Comparison of ENCODE assay signal across 16 cellular contexts in the genomic region with DNA sequence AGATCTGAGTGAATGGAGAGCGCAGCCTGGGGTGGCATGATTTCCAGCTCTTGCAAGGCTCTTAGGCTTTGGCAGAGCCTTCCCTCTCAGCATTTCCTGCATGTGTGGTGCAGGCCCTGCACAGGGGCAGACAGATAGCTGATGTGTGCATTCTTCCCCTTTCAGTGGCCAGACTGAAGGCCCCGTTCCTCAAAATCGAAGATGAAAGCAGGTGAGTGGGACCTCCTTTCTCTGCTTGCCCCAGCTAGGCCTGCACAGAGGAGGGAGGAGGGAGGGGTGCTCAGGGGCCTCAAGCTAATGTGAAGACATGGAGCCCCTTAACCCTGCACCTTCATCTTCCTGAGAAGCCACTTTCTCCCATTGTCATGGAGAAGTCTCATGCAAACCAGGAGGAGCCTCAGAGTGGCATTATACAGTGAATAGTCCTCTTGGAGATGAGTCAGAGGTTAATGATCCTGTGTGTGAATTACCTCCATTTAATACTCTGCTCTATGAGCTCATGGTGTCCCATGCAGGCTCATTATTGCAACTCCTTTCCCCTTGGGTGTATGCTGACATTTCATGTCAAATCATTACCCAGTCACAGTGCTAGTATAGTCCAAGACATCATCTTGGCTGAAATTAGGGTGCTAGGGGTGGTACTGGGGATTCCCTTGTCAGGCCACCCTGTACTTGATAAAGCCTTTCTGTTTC. TPM values are rescaled to one million over a fixed set of nuclear protein-coding genes. Genes with fewer than 3 reads are reported as not detected.
DNase-seq lines count a peak whose midpoint lies in the region; ATAC-seq and TF ChIP-seq lines count a peak whose summit lies in the region.
"Had no signal": no experiment of that assay in that cellular context is flagged by ENCODE, and none has a peak within 500 bp of the region (broad histone marks: within the 10 kb centered on the region; RNA-seq: fewer than 3 reads in every experiment).

No MANE protein-coding gene starts in this region.

- H3K27me3 Mint-ChIP-seq in GM23338 (ENCODE audit: insufficient read depth, low read depth, poor library complexity), result peaks cover 10% of the 10 kb centered on the region
- H3K27me3 Mint-ChIP-seq in Caco-2 (ENCODE audit: insufficient read depth, unreplicated experiment), result no peaks in the 10 kb centered on the region

- TF ChIP-seq CTCF in GM23338 (conservative IDR thresholded peaks at IDR 0.05; ENCODE audit: low read depth in 2 of 2) (no peak), Caco-2 (IDR thresholded peaks at IDR 0.05; ENCODE audit: insufficient read depth in 1 of 2, low read depth in 1 of 2, low read length in 1 of 2, severe bottlenecking in 1 of 2, unreplicated experiment in 1 of 2) (no peak)

- in situ Hi-C loops in SK-MEL-5 (cut with HindIII; ENCODE audit: low pct_unique_long_range_greater_than_20kb, low sequenced_read_pairs), result no loop called here

- H3K36me3 Mint-ChIP-seq in GM23338 (ENCODE audit: low read depth) (peaks cover 63% of the 10 kb centered on the region), Caco-2 (ENCODE audit: insufficient read depth, unreplicated experiment) (peaks cover 38% of the 10 kb centered on the region)

- POLR2A ChIA-PET in Caco-2 (lab: Charles Lee), result no interaction called here

- peak; percentile 44 for DNase-seq in ELR (ENCODE audit: low read depth)
- DNase-seq in GM23338 (ENCODE audit: low spot score), result no peak
- peak; percentile 71 for DNase-seq in SK-MEL-5 (ENCODE audit: low read depth, low spot score)
- DNase-seq in iris pigment epithelial cell (ENCODE audit: low read depth), result peak; percentile 25
- DNase-seq in hypothalamus (lab: John Stamatoyannopoulos, UW), result no peak
- no peak for DNase-seq in Caco-2
- DNase-seq in NCI-H187 (lab: John Stamatoyannopoulos, UW), result no peak
- DNase-seq: activated naive CD4-positive, alpha-beta T cell; EL; erythroblast; immature natural killer cell; psoas muscle; stimulated activated CD4-positive, alpha-beta T cell treated with anti-CD3 and anti-CD28 coated beads, Interleukin-4, amount 100 ng/mL, for 1 hour had no signal

- H3K79me2 ChIP-seq in GM23338 (replicated peaks; ENCODE audit: insufficient read depth), result no peaks in the 10 kb centered on the region

- H3K9me3 Mint-ChIP-seq in GM23338 (no peaks in the 10 kb centered on the region; the same call in 2 of the 3 replicates), Caco-2 (ENCODE audit: unreplicated experiment) (no peaks in the 10 kb centered on the region)
- H3K9me3 Mint-ChIP-seq: immature natural killer cell; T-helper 2 cell treated with Interferon-gamma antibody and Interleukin-4, amounts not matched to agents 5 μg/mL and 100 μg/mL, for 36 hours had no signal

- no peaks in the 10 kb centered on the region for H3K27me3 ChIP-seq in GM23338 (ENCODE audit: insufficient read depth)
- no peaks in the 10 kb centered on the region for H3K27me3 ChIP-seq in Caco-2 (replicated peaks; ENCODE audit: control insufficient read depth, insufficient read depth, low read length)
- H3K27me3 ChIP-seq: cardiac muscle cell had no signal

- no peak overlapping the region for H3K4me2 ChIP-seq in GM23338

- no TSS peak for BruUV-seq in Caco-2 (replicated peaks; lab: Mats Ljungman, UMichigan)

- no peak overlapping the region for H3K4me3 ChIP-seq in GM23338
- H3K4me3 ChIP-seq in Caco-2 (ENCODE audit: low read depth, low read length), result no peak overlapping the region
- H3K4me3 ChIP-seq: cardiac muscle cell, psoas muscle had no signal

- no peaks in the 10 kb centered on the region; the same call in 1 of the 2 replicates for H3K36me3 ChIP-seq in GM23338 (ENCODE audit: insufficient read depth)
- H3K36me3 ChIP-seq in Caco-2 (ENCODE audit: control insufficient read depth, insufficient read depth, low read length), result no peaks in the 10 kb centered on the region; the same call in 1 of the 2 replicates
- H3K36me3 ChIP-seq: cardiac muscle cell had no signal

- no peaks in the 10 kb centered on the region for H3K9me3 ChIP-seq in Caco-2
- H3K9me3 ChIP-seq: psoas muscle had no signal

- peaks cover 12% of the 10 kb centered on the region; the same call in 1 of the 2 replicates for H3K4me1 ChIP-seq in GM23338 (ENCODE audit: insufficient read depth)
- no peaks in the 10 kb centered on the region for H3K4me1 ChIP-seq in Caco-2
- H3K4me1 ChIP-seq: psoas muscle had no signal

- CTCF ChIA-PET in Caco-2 (lab: Charles Lee), result no interaction called here

- peak overlapping the region; percentile 59; the same call in 1 of the 2 replicates for H3K27ac ChIP-seq in GM23338 (ENCODE audit: low read depth)
- H3K27ac ChIP-seq: cardiac muscle cell, psoas muscle had no signal

- H2AFZ ChIP-seq in GM23338, result no peak overlapping the region

- H3K4me1 Mint-ChIP-seq in GM23338, result peaks cover 21% of the 10 kb centered on the region
- no peaks in the 10 kb centered on the region for H3K4me1 Mint-ChIP-seq in Caco-2 (ENCODE audit: low read depth, unreplicated experiment)
- H3K4me1 Mint-ChIP-seq: immature natural killer cell had no signal

- intact Hi-C loops in Caco-2 (cut with micrococcal nuclease; ENCODE audit: unreplicated experiment), result no loop called here

- H3K4me3 Mint-ChIP-seq in GM23338 (no peak overlapping the region), Caco-2 (ENCODE audit: unreplicated experiment) (no peak overlapping the region)
- H3K4me3 Mint-ChIP-seq: immature natural killer cell; T-helper 2 cell treated with Interferon-gamma antibody and Interleukin-4, amounts not matched to agents 5 μg/mL and 100 μg/mL, for 36 hours had no signal

- no peak overlapping the region for H3K27ac Mint-ChIP-seq in GM23338
- no peak overlapping the region for H3K27ac Mint-ChIP-seq in Caco-2 (ENCODE audit: unreplicated experiment)
- H3K27ac Mint-ChIP-seq: T-helper 2 cell treated with Interferon-gamma antibody and Interleukin-4, amounts not matched to agents 5 μg/mL and 100 μg/mL, for 36 hours had no signal

- H3F3A ChIP-seq in GM23338 (replicated peaks; ENCODE audit: low read depth), result 0 out of 2 replicates have a peak, but pooled peaks cover 9% of the 10 kb centered on the region

- ATAC-seq in GM23338 (peak; percentile 46), GM18517 (IDR thresholded peaks at IDR 0.05; ENCODE audit: unreplicated experiment) (no peak)
- ATAC-seq: psoas muscle had no signal

- no peaks in the 10 kb centered on the region for H3K9me2 ChIP-seq in GM23338 (ENCODE audit: insufficient read depth)

- no peaks in the 10 kb centered on the region; the same call in 1 of the 2 replicates for H4K20me1 ChIP-seq in GM23338 (replicated peaks; ENCODE audit: insufficient read depth)

TF ChIP-seq in GM23338, 12 proteins besides CTCF, POLR2A, EP300 and RAD21 (continues in another document):
- TF ChIP-seq ZNF331 (CRISPR knock-in tag; IDR thresholded peaks at IDR 0.05; ENCODE audit: low read depth) (no peak), STAT1 (IDR thresholded peaks at IDR 0.05; ENCODE audit: unreplicated experiment) (no peak), CREB1 (CRISPR knock-in tag; IDR thresholded peaks at IDR 0.05; ENCODE audit: low read depth) (no peak), EZH2 (IDR thresholded peaks at IDR 0.05; ENCODE audit: low read depth, unreplicated experiment) (no peak), ETS1 (IDR thresholded peaks at IDR 0.05) (no peak), EZH2phosphoT487 (IDR thresholded peaks at IDR 0.05; ENCODE audit: unreplicated experiment) (no peak)

RNA-seq across cellular contexts. Expression of gene ADAM11, which starts 20.4 kb away (rescaled TPM):
- 4.4 and 4.7 TPM in 2 replicates for total RNA-seq in GM23338 (2014; rRNA removed; shearing (Covaris generic))
- 0.54 and 0.55 TPM in 2 replicates for polyA plus RNA-seq in GM23338 (2016; fragmentation: Nextera tagmentation; extraction: Ambion mirVana)
- 7.6 and 8.6 TPM in 2 replicates for total RNA-seq in SK-MEL-5 (2014; rRNA removed; shearing (Covaris generic))
- polyA plus RNA-seq in SK-MEL-5 (2015; cell fraction: cytosol; rRNA removed), result 18.8 and 21.2 TPM in 2 replicates
- 34.4 and 56.1 TPM in 2 replicates for polyA plus RNA-seq in SK-MEL-5 (2015; cell fraction: nucleus; rRNA removed)
- total RNA-seq in Caco-2 (2022), result 1.9 and 2.3 TPM in 2 replicates
- polyA plus RNA-seq: immature natural killer cell had no signal

RNA-seq across cellular contexts. Expression of gene DBF4B, which starts 29.9 kb away (rescaled TPM):
- 13.0 and 16.4 TPM in 2 replicates for total RNA-seq in GM23338 (2014; rRNA removed; shearing (Covaris generic))
- 9.4 and 9.9 TPM in 2 replicates for polyA plus RNA-seq in GM23338 (2016; fragmentation: Nextera tagmentation; extraction: Ambion mirVana)
- 9.0 and 9.4 TPM in 2 replicates for total RNA-seq in SK-MEL-5 (2014; rRNA removed; shearing (Covaris generic))
- polyA plus RNA-seq in SK-MEL-5 (2015; cell fraction: cytosol; rRNA removed), result 15.0 TPM in 2 replicates
- 80.9 and 81.2 TPM in 2 replicates for polyA plus RNA-seq in SK-MEL-5 (2015; cell fraction: nucleus; rRNA removed)
- total RNA-seq in Caco-2 (2022), result 31.8 and 34.2 TPM in 2 replicates

RNA-seq across cellular contexts. Expression of gene CCDC43, which starts 48.8 kb away (rescaled TPM):
- 29.8 and 35.2 TPM in 2 replicates for total RNA-seq in GM23338 (2014; rRNA removed; shearing (Covaris generic))
- 44.5 and 55.3 TPM in 2 replicates for polyA plus RNA-seq in GM23338 (2016; fragmentation: Nextera tagmentation; extraction: Ambion mirVana)
- total RNA-seq in SK-MEL-5 (2014; rRNA removed; shearing (Covaris generic)), result 71.5 and 73.8 TPM in 2 replicates
- polyA plus RNA-seq in SK-MEL-5 (2015; cell fraction: cytosol; rRNA removed), result 26.0 and 31.2 TPM in 2 replicates
- polyA plus RNA-seq in SK-MEL-5 (2015; cell fraction: nucleus; rRNA removed), result 29.6 and 41.0 TPM in 2 replicates
- 54.3 and 54.8 TPM in 2 replicates for total RNA-seq in Caco-2 (2022)

Comparison
In these comparisons a context has a peak if more than half of its experiments do, and no peak if none do; other contexts are left out.
1. DNase-seq: peak in ELR (single experiment), SK-MEL-5 (single experiment) and iris pigment epithelial cell (single experiment); none in GM23338 (single experiment), hypothalamus (0 of 51), Caco-2 (0 of 2) and NCI-H187 (0 of 2).